In the genomic region with DNA sequence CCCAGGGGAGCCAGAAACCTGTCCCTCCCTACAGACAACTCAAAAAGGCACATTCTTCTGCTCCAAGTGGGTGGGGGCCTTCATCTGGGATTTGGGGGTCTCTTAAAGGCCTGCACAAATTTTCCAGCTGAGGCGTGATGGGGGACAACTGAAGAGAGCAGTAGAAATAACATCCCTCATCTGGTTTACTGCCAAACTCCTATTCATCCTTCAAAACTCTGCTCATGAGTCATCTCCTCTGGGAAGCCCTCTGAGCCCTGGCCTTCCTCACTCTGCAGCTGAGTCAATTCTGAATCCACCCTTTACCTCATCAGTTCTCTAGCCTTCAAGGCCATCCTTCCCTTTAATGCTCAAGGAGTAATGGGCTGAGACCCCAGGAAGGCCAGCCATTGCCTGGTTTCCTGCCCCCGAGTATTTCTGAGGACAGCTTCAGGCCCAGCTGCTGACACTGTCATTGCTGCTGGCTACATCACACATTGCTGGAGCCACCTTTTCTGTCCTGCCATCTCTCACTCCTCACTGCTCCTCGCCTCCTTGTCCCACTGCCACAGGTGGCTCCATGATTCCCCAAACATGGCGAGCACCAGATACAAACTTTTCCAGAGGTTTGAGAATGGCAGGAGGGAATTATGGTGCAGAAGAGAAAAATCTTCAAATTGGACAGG, we compare ENCODE assay signal across 13 cellular contexts. TPM values are rescaled to one million over a fixed set of nuclear protein-coding genes. Genes with fewer than 3 reads are reported as not detected.
A peak's percentile ranks its signal among the peaks of the same experiment; 100 is the strongest.
DNase-seq lines count a peak whose midpoint lies in the region; ATAC-seq, FAIRE-seq and TF ChIP-seq lines count a peak whose summit lies in the region.
"Had no signal": no experiment of that assay in that cellular context is flagged by ENCODE, and none has a peak within 500 bp of the region (broad histone marks: within the 10 kb centered on the region; RNA-seq: fewer than 3 reads in every experiment).

No MANE protein-coding gene starts in this region.

- no peaks in the 10 kb centered on the region for H3K4me1 Mint-ChIP-seq in activated CD4-positive, alpha-beta T cell treated with anti-CD3 and anti-CD28 coated beads for 36 hours
- H3K4me1 Mint-ChIP-seq: CD8-positive, alpha-beta memory T cell had no signal

- intact Hi-C loops in activated CD4-positive, alpha-beta T cell treated with anti-CD3 and anti-CD28 coated beads for 36 hours (cut with DNase I, micrococcal nuclease): no loop called here

- H3K36me3 Mint-ChIP-seq in activated CD4-positive, alpha-beta T cell treated with anti-CD3 and anti-CD28 coated beads for 36 hours (ENCODE audit: low read depth): no peaks in the 10 kb centered on the region
- H3K36me3 Mint-ChIP-seq: CD8-positive, alpha-beta memory T cell had no signal

- H3K4me1 ChIP-seq in RWPE2 (ENCODE audit: insufficient read depth, poor library complexity, severe bottlenecking): no peaks in the 10 kb centered on the region

- FAIRE-seq in GM12891 (lab: Jason Lieb, UNC): no peak

- no peak overlapping the region for H3K27ac ChIP-seq in RWPE2 (ENCODE audit: poor library complexity, severe bottlenecking)

- CTCF ChIA-PET in activated CD4-positive, alpha-beta T cell treated with anti-CD3 and anti-CD28 coated beads for 36 hours (lab: Charles Lee): interaction anchor here (1.3 kb wide), 1 partner anchor 16 kb away, joined by 4 read pairs; no protein-coding TSS in a partner anchor

- H3K27me3 ChIP-seq in RWPE2 (ENCODE audit: insufficient read depth, poor library complexity, severe bottlenecking): no peaks in the 10 kb centered on the region

- H3K27me3 Mint-ChIP-seq in activated CD4-positive, alpha-beta T cell treated with anti-CD3 and anti-CD28 coated beads for 36 hours: peaks cover 4% of the 10 kb centered on the region

- H3K36me3 ChIP-seq in RWPE2 (ENCODE audit: low read depth): no peaks in the 10 kb centered on the region

- TF ChIP-seq CTCF in RWPE2 (IDR thresholded peaks at IDR 0.05; ENCODE audit: poor library complexity, severe bottlenecking) (no peak), fibroblast of mammary gland (conservative IDR thresholded peaks at IDR 0.05; ENCODE audit: control insufficient read depth, insufficient read depth, low read depth, low read length) (no peak)

- H3K9me3 Mint-ChIP-seq in activated CD4-positive, alpha-beta T cell treated with anti-CD3 and anti-CD28 coated beads for 36 hours (ENCODE audit: low read depth): no peaks in the 10 kb centered on the region
- H3K9me3 Mint-ChIP-seq: CD8-positive, alpha-beta memory T cell; endodermal cell had no signal

- ATAC-seq in RWPE2 (ENCODE audit: low read depth): peak; percentile 50; the same call in 2 of the 3 replicates
- no peak for ATAC-seq in activated CD4-positive, alpha-beta T cell treated with anti-CD3 and anti-CD28 coated beads for 36 hours
- ATAC-seq: mucosa of descending colon had no signal

- H3K9me3 ChIP-seq in RWPE2 (ENCODE audit: severe bottlenecking): no peaks in the 10 kb centered on the region
- H3K9me3 ChIP-seq: mucosa of descending colon had no signal

- no peak overlapping the region for H3K27ac Mint-ChIP-seq in activated CD4-positive, alpha-beta T cell treated with anti-CD3 and anti-CD28 coated beads for 36 hours
- H3K27ac Mint-ChIP-seq: CD8-positive, alpha-beta memory T cell; endodermal cell had no signal

- POLR2A ChIA-PET in activated CD4-positive, alpha-beta T cell treated with anti-CD3 and anti-CD28 coated beads for 36 hours (lab: Charles Lee): no interaction called here

- H3K4me3 ChIP-seq in RWPE2 (ENCODE audit: severe bottlenecking): no peak overlapping the region
- no peak overlapping the region for H3K4me3 ChIP-seq in fibroblast of mammary gland (ENCODE audit: control insufficient read depth, low read depth, low read length)
- H3K4me3 ChIP-seq: mucosa of descending colon had no signal

- DNase-seq in H4 (ENCODE audit: low spot score) (peak; percentile 79), RWPE2 (ENCODE audit: low spot score) (no peak), fibroblast of mammary gland (ENCODE audit: low read depth) (peak; percentile 95), renal cortical epithelial cell (ENCODE audit: low read depth) (peak; percentile 5), GM12891 (ENCODE audit: insufficient read length, low spot score) (no peak), NCI-H2107 treated with DMSO at 0.1 percent for 48 hours (lab: John Stamatoyannopoulos, UW; ENCODE audit: unreplicated experiment) (no peak), DMS53 (lab: John Stamatoyannopoulos, UW) (no peak)
- DNase-seq in activated CD4-positive, alpha-beta T cell treated with anti-CD3 and anti-CD28 coated beads for 36 hours: no peak
- DNase-seq: endodermal cell, KG1, mucosa of descending colon, NCI-H2171 had no signal

- TF ChIP-seq POLR2A in GM12891 (IDR thresholded peaks at IDR 0.05; ENCODE audit: low read depth, low read length): no peak

- no peak overlapping the region for H3K4me3 Mint-ChIP-seq in activated CD4-positive, alpha-beta T cell treated with anti-CD3 and anti-CD28 coated beads for 36 hours
- H3K4me3 Mint-ChIP-seq: CD8-positive, alpha-beta memory T cell; endodermal cell had no signal

TF ChIP-seq in GM12891, 5 proteins besides CTCF, POLR2A, EP300 and RAD21:
- TF ChIP-seq TAF1 (IDR thresholded peaks at IDR 0.05; ENCODE audit: low read depth, low read length): no peak
- TF ChIP-seq SPI1 (IDR thresholded peaks at IDR 0.05; ENCODE audit: low read depth, low read length): no peak
- no peak for TF ChIP-seq POLR2AphosphoS5 (IDR thresholded peaks at IDR 0.05; ENCODE audit: low read depth, low read length)
- no peak for TF ChIP-seq PAX5 (IDR thresholded peaks at IDR 0.05; ENCODE audit: insufficient read depth, low read length, severe bottlenecking)
- no peak for TF ChIP-seq POU2F2 (IDR thresholded peaks at IDR 0.05; ENCODE audit: low read depth, low read length)

RNA-seq across cellular contexts. Expression of a gene that starts 32.2 kb away (rescaled TPM):
- 1.9 and 2.0 TPM in 2 replicates for total RNA-seq in H4 (2014; rRNA removed; shearing (Covaris generic))
- total RNA-seq in renal cortical epithelial cell: under 0.01 and 0.45 TPM in 2 replicates
- polyA plus RNA-seq in GM12891 (2012; ENCODE audit: low read depth, missing spikeins): not detected
- total RNA-seq in activated CD4-positive, alpha-beta T cell treated with anti-CD3 and anti-CD28 coated beads for 36 hours: not detected
- total RNA-seq: CD8-positive, alpha-beta memory T cell had no signal
- polyA plus RNA-seq: CD8-positive, alpha-beta memory T cell had no signal

Comparison
In these comparisons a context has a peak if more than half of its experiments do, and no peak if none do; other contexts are left out.
1. DNase-seq: peak in H4 (single experiment), fibroblast of mammary gland (single experiment) and renal cortical epithelial cell (single experiment); none in RWPE2 (single experiment), GM12891 (single experiment), NCI-H2107 treated with DMSO at 0.1 percent for 48 hours (single experiment), activated CD4-positive, alpha-beta T cell treated with anti-CD3 and anti-CD28 coated beads for 36 hours (single experiment) and DMS53 (single experiment).